In the genomic region with DNA sequence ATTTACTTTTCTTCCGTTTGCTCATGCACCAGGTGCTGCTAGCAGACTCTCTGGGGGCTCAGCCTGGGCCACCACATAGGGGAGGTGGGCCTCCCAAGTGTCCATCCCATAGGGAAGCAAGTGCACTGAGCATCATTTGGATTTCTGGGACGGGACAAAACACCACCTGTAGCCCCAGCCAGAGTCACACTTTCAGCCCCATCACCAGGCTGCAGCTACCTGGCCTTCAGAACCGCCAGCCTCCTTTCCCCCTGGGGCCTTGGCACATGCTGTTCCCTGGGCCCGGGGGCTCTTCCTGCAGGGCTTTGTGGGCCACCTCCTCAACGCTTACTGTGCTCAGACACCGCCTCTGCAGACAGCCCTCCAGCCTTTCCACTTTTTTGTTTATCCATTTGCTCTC, we compare ENCODE assay signal across 24 cellular contexts.
DNase-seq lines count a peak whose midpoint lies in the region; ATAC-seq and TF ChIP-seq lines count a peak whose summit lies in the region.
"Had no signal": no experiment of that assay in that cellular context is flagged by ENCODE, and none has a peak within 500 bp of the region (broad histone marks: within the 10 kb centered on the region; RNA-seq: fewer than 3 reads in every experiment).

No MANE protein-coding gene starts in this region.

- H3K4me3 ChIP-seq in HL-60 (replicated peaks; ENCODE audit: insufficient read depth, low read length), result no peak overlapping the region
- H3K4me3 ChIP-seq: adrenal gland, heart right ventricle, skin epidermis, suprapubic skin had no signal

- CTCF ChIA-PET in activated naive CD4-positive, alpha-beta T cell treated with anti-CD3 and anti-CD28 coated beads, Interleukin-2, amount 10 ng/mL, durations not matched to agents 7 days and 5 days (lab: Charles Lee), result no interaction called here

- H3K27ac ChIP-seq in HL-60 (replicated peaks), result peak overlapping the region; percentile 87
- H3K27ac ChIP-seq: adrenal gland, brain microvascular endothelial cell, C4-2B, foreskin keratinocyte, heart right ventricle, suprapubic skin had no signal

- H3K27me3 Mint-ChIP-seq in activated naive CD4-positive, alpha-beta T cell treated with anti-CD3 and anti-CD28 coated beads, Interleukin-2, amount 10 ng/mL, durations not matched to agents 7 days and 5 days, result no peaks in the 10 kb centered on the region
- H3K27me3 Mint-ChIP-seq in central memory CD8-positive, alpha-beta T cell, result no peaks in the 10 kb centered on the region

- DNase-seq in activated naive CD4-positive, alpha-beta T cell treated with anti-CD3 and anti-CD28 coated beads, Interleukin-2, amount 10 ng/mL, durations not matched to agents 7 days and 5 days, result no peak
- DNase-seq in activated naive CD4-positive, alpha-beta T cell (lab: John Stamatoyannopoulos, UW), result no peak
- DNase-seq in HL-60 (ENCODE audit: low read depth in 1 of 2, low spot score in 1 of 2) (no peak), GM03348 (ENCODE audit: low spot score) (no peak), DMS53 treated with DMSO at 0.1 percent for 48 hours (lab: John Stamatoyannopoulos, UW; ENCODE audit: unreplicated experiment) (no peak)
- DNase-seq in central memory CD8-positive, alpha-beta T cell (ENCODE audit: low spot score in 2 of 2), result no peak
- DNase-seq in stimulated activated effector memory CD8-positive, alpha-beta T cell treated with anti-CD3 and anti-CD28 coated beads, Interleukin-12 subunit alpha, Interleukin-12 subunit beta, amount 100 ng/mL, for 72 hours (ENCODE audit: low spot score in 2 of 2), result no peak
- DNase-seq: activated CD8-positive, alpha-beta memory T cell treated with anti-CD3 and anti-CD28 coated beads for 24 hours; activated T-cell treated with anti-CD3 and anti-CD28 coated beads, Interleukin-2, amount 50 U/mL, for 4 hours; adrenal gland; brain microvascular endothelial cell; DMS 273 treated with DMSO at 0.1 percent for 48 hours; effector CD8-positive, alpha-beta T cell; foreskin keratinocyte; heart right ventricle; IMR-90; NCI-H1092; NCI-H1930; NCI-H226; NCI-H774 had no signal

- H3K27ac Mint-ChIP-seq in activated naive CD4-positive, alpha-beta T cell treated with anti-CD3 and anti-CD28 coated beads, Interleukin-2, amount 10 ng/mL, durations not matched to agents 7 days and 5 days, result peak overlapping the region; percentile 42
- H3K27ac Mint-ChIP-seq in central memory CD8-positive, alpha-beta T cell (ENCODE audit: low read depth), result peak overlapping the region; percentile 6
- peak overlapping the region; percentile 83 for H3K27ac Mint-ChIP-seq in stimulated activated effector memory CD8-positive, alpha-beta T cell treated with anti-CD3 and anti-CD28 coated beads, Interleukin-12 subunit alpha, Interleukin-12 subunit beta, amount 100 ng/mL, for 72 hours

- peaks cover 29% of the 10 kb centered on the region for H3K36me3 Mint-ChIP-seq in activated naive CD4-positive, alpha-beta T cell treated with anti-CD3 and anti-CD28 coated beads, Interleukin-2, amount 10 ng/mL, durations not matched to agents 7 days and 5 days
- H3K36me3 Mint-ChIP-seq in central memory CD8-positive, alpha-beta T cell (ENCODE audit: insufficient read depth), result peaks cover 30% of the 10 kb centered on the region
- peaks cover 56% of the 10 kb centered on the region for H3K36me3 Mint-ChIP-seq in stimulated activated effector memory CD8-positive, alpha-beta T cell treated with anti-CD3 and anti-CD28 coated beads, Interleukin-12 subunit alpha, Interleukin-12 subunit beta, amount 100 ng/mL, for 72 hours

- peaks cover 44% of the 10 kb centered on the region for H3K4me1 Mint-ChIP-seq in activated naive CD4-positive, alpha-beta T cell treated with anti-CD3 and anti-CD28 coated beads, Interleukin-2, amount 10 ng/mL, durations not matched to agents 7 days and 5 days
- peaks cover 33% of the 10 kb centered on the region for H3K4me1 Mint-ChIP-seq in central memory CD8-positive, alpha-beta T cell
- peaks cover 62% of the 10 kb centered on the region for H3K4me1 Mint-ChIP-seq in stimulated activated effector memory CD8-positive, alpha-beta T cell treated with anti-CD3 and anti-CD28 coated beads, Interleukin-12 subunit alpha, Interleukin-12 subunit beta, amount 100 ng/mL, for 72 hours

- no peak for ATAC-seq in central memory CD8-positive, alpha-beta T cell (replicated peaks; ENCODE audit: extremely low read depth, poor library complexity, severe bottlenecking)
- ATAC-seq in stimulated activated effector memory CD8-positive, alpha-beta T cell treated with anti-CD3 and anti-CD28 coated beads, Interleukin-12 subunit alpha, Interleukin-12 subunit beta, amount 100 ng/mL, for 72 hours, result no peak
- ATAC-seq: activated T-cell treated with anti-CD3 and anti-CD28 coated beads, Interleukin-2, amount 50 U/mL, for 4 hours; foreskin keratinocyte; SK-N-SH treated with all-trans-retinoic acid at 6 μM for 48 hours had no signal

- no peaks in the 10 kb centered on the region for H3K27me3 ChIP-seq in HL-60 (ENCODE audit: insufficient read depth, poor library complexity, severe bottlenecking)
- H3K27me3 ChIP-seq: adrenal gland, brain microvascular endothelial cell, foreskin keratinocyte, heart right ventricle, suprapubic skin had no signal

- no peaks in the 10 kb centered on the region for H3K9me3 Mint-ChIP-seq in activated naive CD4-positive, alpha-beta T cell treated with anti-CD3 and anti-CD28 coated beads, Interleukin-2, amount 10 ng/mL, durations not matched to agents 7 days and 5 days
- H3K9me3 Mint-ChIP-seq in central memory CD8-positive, alpha-beta T cell, result no peaks in the 10 kb centered on the region
- H3K9me3 Mint-ChIP-seq in stimulated activated effector memory CD8-positive, alpha-beta T cell treated with anti-CD3 and anti-CD28 coated beads, Interleukin-12 subunit alpha, Interleukin-12 subunit beta, amount 100 ng/mL, for 72 hours, result no peaks in the 10 kb centered on the region
- H3K9me3 Mint-ChIP-seq: activated T-cell treated with anti-CD3 and anti-CD28 coated beads, Interleukin-2, amount 50 U/mL, for 4 hours had no signal

- no peak overlapping the region for H3K4me3 Mint-ChIP-seq in activated naive CD4-positive, alpha-beta T cell treated with anti-CD3 and anti-CD28 coated beads, Interleukin-2, amount 10 ng/mL, durations not matched to agents 7 days and 5 days
- no peak overlapping the region for H3K4me3 Mint-ChIP-seq in central memory CD8-positive, alpha-beta T cell
- no peak overlapping the region for H3K4me3 Mint-ChIP-seq in stimulated activated effector memory CD8-positive, alpha-beta T cell treated with anti-CD3 and anti-CD28 coated beads, Interleukin-12 subunit alpha, Interleukin-12 subunit beta, amount 100 ng/mL, for 72 hours
- H3K4me3 Mint-ChIP-seq: activated T-cell treated with anti-CD3 and anti-CD28 coated beads, Interleukin-2, amount 50 U/mL, for 4 hours had no signal

- no peak for TF ChIP-seq CTCF in HL-60 (IDR thresholded peaks at IDR 0.05; ENCODE audit: insufficient read depth, low read length)

Comparison
In these comparisons a context has a peak if more than half of its experiments do, and no peak if none do; other contexts are left out.
1. H3K27ac Mint-ChIP-seq: peak in every context shown above with its lines; median percentile 83 in stimulated activated effector memory CD8-positive, alpha-beta T cell treated with anti-CD3 and anti-CD28 coated beads, Interleukin-12 subunit alpha, Interleukin-12 subunit beta, amount 100 ng/mL, for 72 hours; 42 in activated naive CD4-positive, alpha-beta T cell treated with anti-CD3 and anti-CD28 coated beads, Interleukin-2, amount 10 ng/mL, durations not matched to agents 7 days and 5 days; 6 in central memory CD8-positive, alpha-beta T cell.